ENCODE assay signal across 1 cellular context in the genomic region with DNA sequence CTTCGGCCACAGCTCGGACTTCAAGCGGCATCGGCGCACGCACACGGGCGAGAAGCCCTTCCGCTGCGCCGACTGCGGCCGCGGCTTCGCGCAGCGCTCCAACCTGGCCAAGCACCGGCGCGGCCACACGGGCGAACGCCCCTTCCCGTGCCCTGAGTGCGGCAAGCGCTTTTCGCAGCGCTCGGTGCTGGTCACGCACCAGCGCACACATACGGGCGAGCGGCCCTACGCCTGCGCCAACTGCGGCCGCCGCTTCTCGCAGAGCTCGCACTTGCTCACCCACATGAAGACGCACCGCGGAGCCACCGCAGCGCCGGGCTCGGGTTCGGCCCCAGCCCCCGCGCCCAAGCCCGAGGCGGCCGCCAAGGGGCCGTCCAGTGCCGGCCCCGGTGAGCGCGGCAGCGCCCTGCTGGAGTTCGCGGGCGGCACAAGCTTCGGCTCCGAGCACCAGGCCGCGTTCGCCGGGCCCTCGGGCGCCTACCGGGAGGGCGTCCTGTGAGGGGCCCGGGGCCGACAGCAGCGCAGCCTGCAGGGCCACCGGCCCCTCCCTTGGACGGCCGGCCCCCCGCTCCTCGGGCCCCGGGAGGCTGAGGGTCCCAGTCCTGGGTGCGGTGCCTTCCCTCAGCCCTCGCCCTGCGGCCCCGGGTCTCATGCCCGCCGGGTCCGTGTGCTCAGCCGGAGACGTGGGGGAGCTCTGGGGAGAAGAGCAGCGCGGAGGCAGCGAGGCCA.
TF ChIP-seq lines count a peak whose summit lies in the region.

No MANE protein-coding gene starts in this region.

TF ChIP-seq in GM23338, 12 proteins besides CTCF, POLR2A, EP300 and RAD21 (continued from another document):
- TF ChIP-seq ZNF462 (CRISPR knock-in tag; IDR thresholded peaks at IDR 0.05) (no peak), ZNF114 (CRISPR knock-in tag; IDR thresholded peaks at IDR 0.05) (no peak), JUNB (IDR thresholded peaks at IDR 0.05; ENCODE audit: unreplicated experiment) (no peak), POLR2AphosphoS5 (IDR thresholded peaks at IDR 0.05; ENCODE audit: low read depth) (no peak), EZH2 (IDR thresholded peaks at IDR 0.05; ENCODE audit: low read depth, unreplicated experiment) (no peak)
